Comparison of ENCODE assay signal across 1 cellular context in the genomic region with DNA sequence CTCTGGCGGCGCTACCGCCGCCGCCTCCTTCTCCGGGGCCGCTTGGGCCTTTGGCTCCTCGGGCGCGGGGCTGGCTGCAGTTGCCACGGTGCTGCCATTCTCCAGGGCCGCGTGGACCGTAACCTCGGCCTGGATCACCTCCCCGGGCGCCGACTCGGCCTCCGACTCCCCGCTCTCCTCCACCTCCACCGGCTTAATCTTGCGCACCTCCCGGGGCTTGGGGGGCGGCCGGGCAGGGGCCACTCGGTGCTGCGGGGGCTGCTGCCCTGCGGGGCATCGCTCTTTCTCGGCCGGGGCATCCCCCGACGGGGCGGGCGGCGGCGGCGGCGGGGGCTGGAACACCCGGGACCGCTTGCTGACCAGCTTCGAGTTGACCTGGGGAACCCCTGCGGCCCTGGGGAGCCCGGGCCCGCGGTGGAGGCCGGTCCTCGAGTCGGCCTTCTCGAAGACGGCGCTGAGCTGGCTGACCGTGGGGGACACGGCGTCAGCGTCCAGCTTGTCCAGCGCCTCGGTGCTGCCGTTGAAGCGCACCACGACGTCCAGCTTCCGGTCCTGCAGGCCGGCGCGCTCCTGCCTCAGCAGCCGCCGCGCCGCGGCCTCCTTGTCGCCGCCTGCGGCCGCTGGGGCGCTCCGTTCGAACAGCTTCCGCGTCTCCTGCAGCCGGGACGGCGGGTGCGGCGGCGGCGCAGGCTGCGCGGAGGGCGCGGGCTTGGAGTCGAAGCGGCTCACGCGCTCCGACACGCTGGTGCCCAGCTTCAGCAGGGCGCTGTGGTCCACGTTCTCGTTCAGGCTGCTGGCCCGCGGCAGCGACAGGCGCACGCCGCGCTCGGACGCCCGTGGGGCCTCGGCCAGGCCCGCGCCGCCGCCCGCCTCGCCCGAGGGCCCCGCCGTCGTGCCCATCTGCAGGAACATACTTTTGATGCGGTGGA.
TF ChIP-seq lines count a peak whose summit lies in the region.

No MANE protein-coding gene starts in this region.

TF ChIP-seq in HepG2, 621 proteins besides CTCF, POLR2A, EP300 and RAD21 (continued from another document and continues in another):
- TF ChIP-seq ZNF460 (CRISPR knock-in tag; IDR thresholded peaks at IDR 0.05; ENCODE audit: borderline replicate concordance), result no peak
- TF ChIP-seq, protein P1, sequence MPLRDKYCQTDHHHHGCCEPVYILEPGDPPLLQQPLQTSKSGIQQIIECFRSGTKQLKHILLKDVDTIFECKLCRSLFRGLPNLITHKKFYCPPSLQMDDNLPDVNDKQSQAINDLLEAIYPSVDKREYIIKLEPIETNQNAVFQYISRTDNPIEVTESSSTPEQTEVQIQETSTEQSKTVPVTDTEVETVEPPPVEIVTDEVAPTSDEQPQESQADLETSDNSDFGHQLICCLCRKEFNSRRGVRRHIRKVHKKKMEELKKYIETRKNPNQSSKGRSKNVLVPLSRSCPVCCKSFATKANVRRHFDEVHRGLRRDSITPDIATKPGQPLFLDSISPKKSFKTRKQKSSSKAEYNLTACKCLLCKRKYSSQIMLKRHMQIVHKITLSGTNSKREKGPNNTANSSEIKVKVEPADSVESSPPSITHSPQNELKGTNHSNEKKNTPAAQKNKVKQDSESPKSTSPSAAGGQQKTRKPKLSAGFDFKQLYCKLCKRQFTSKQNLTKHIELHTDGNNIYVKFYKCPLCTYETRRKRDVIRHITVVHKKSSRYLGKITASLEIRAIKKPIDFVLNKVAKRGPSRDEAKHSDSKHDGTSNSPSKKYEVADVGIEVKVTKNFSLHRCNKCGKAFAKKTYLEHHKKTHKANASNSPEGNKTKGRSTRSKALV (CRISPR knock-in tag; IDR thresholded peaks at IDR 0.05), result peak; percentile 88; the same call in 1 of the 2 replicates
- 0 out of 2 replicates have a peak, but pooled peaks have one; percentile 42 for TF ChIP-seq ZKSCAN8 (CRISPR knock-in tag; IDR thresholded peaks at IDR 0.05; ENCODE audit: borderline replicate concordance)
- TF ChIP-seq SMARCC2 (IDR thresholded peaks at IDR 0.05), result no peak
- TF ChIP-seq, protein P2, sequence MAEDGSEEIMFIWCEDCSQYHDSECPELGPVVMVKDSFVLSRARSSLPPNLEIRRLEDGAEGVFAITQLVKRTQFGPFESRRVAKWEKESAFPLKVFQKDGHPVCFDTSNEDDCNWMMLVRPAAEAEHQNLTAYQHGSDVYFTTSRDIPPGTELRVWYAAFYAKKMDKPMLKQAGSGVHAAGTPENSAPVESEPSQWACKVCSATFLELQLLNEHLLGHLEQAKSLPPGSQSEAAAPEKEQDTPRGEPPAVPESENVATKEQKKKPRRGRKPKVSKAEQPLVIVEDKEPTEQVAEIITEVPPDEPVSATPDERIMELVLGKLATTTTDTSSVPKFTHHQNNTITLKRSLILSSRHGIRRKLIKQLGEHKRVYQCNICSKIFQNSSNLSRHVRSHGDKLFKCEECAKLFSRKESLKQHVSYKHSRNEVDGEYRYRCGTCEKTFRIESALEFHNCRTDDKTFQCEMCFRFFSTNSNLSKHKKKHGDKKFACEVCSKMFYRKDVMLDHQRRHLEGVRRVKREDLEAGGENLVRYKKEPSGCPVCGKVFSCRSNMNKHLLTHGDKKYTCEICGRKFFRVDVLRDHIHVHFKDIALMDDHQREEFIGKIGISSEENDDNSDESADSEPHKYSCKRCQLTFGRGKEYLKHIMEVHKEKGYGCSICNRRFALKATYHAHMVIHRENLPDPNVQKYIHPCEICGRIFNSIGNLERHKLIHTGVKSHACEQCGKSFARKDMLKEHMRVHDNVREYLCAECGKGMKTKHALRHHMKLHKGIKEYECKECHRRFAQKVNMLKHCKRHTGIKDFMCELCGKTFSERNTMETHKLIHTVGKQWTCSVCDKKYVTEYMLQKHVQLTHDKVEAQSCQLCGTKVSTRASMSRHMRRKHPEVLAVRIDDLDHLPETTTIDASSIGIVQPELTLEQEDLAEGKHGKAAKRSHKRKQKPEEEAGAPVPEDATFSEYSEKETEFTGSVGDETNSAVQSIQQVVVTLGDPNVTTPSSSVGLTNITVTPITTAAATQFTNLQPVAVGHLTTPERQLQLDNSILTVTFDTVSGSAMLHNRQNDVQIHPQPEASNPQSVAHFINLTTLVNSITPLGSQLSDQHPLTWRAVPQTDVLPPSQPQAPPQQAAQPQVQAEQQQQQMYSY (CRISPR knock-in tag; IDR thresholded peaks at IDR 0.05), result no peak
- TF ChIP-seq, protein P3, sequence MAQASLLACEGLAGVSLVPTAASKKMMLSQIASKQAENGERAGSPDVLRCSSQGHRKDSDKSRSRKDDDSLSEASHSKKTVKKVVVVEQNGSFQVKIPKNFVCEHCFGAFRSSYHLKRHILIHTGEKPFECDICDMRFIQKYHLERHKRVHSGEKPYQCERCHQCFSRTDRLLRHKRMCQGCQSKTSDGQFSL (CRISPR knock-in tag; IDR thresholded peaks at IDR 0.05), result no peak
- TF ChIP-seq ZNF331 (CRISPR knock-in tag; IDR thresholded peaks at IDR 0.05), result no peak
- TF ChIP-seq ASH2L (IDR thresholded peaks at IDR 0.05; ENCODE audit: insufficient read length, low read depth, low read length), result no peak
- peak; percentile 5 for TF ChIP-seq TEAD3 (CRISPR knock-in tag; optimal IDR thresholded peaks at IDR 0.05; ENCODE audit: borderline replicate concordance)
- peak; percentile 78; the same call in 1 of the 2 replicates for TF ChIP-seq CHCHD3 (CRISPR knock-in tag; IDR thresholded peaks at IDR 0.05)
- TF ChIP-seq ZNF232 (CRISPR knock-in tag; IDR thresholded peaks at IDR 0.05; ENCODE audit: borderline replicate concordance), result no peak
- TF ChIP-seq ZNF841 (CRISPR knock-in tag; IDR thresholded peaks at IDR 0.05; ENCODE audit: borderline replicate concordance), result peak; percentile 71; the same call in 1 of the 2 replicates
- TF ChIP-seq ATF7 (IDR thresholded peaks at IDR 0.05), result no peak
- no peak for TF ChIP-seq ATF7 (CRISPR knock-in tag; IDR thresholded peaks at IDR 0.05)
- TF ChIP-seq NFKBIZ (CRISPR knock-in tag; IDR thresholded peaks at IDR 0.05), result no peak
- TF ChIP-seq NBN (conservative IDR thresholded peaks at IDR 0.05), result no peak
- TF ChIP-seq ZNF510 (CRISPR knock-in tag; IDR thresholded peaks at IDR 0.05; ENCODE audit: low read depth), result no peak
- TF ChIP-seq ZNF879 (CRISPR knock-in tag; IDR thresholded peaks at IDR 0.05), result 0 out of 2 replicates have a peak, but pooled peaks have one; percentile 13
- peak; percentile 51 for TF ChIP-seq PHF8 (CRISPR knock-in tag; IDR thresholded peaks at IDR 0.05)
- no peak for TF ChIP-seq KAT8 (CRISPR knock-in tag; IDR thresholded peaks at IDR 0.05)
- TF ChIP-seq XBP1 (CRISPR knock-in tag; IDR thresholded peaks at IDR 0.05), result no peak
- TF ChIP-seq, protein P4, sequence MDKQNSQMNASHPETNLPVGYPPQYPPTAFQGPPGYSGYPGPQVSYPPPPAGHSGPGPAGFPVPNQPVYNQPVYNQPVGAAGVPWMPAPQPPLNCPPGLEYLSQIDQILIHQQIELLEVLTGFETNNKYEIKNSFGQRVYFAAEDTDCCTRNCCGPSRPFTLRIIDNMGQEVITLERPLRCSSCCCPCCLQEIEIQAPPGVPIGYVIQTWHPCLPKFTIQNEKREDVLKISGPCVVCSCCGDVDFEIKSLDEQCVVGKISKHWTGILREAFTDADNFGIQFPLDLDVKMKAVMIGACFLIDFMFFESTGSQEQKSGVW (CRISPR knock-in tag; IDR thresholded peaks at IDR 0.05; ENCODE audit: borderline replicate concordance), result no peak
- no peak for TF ChIP-seq ZNF30 (CRISPR knock-in tag; IDR thresholded peaks at IDR 0.05)
- TF ChIP-seq, protein P5, sequence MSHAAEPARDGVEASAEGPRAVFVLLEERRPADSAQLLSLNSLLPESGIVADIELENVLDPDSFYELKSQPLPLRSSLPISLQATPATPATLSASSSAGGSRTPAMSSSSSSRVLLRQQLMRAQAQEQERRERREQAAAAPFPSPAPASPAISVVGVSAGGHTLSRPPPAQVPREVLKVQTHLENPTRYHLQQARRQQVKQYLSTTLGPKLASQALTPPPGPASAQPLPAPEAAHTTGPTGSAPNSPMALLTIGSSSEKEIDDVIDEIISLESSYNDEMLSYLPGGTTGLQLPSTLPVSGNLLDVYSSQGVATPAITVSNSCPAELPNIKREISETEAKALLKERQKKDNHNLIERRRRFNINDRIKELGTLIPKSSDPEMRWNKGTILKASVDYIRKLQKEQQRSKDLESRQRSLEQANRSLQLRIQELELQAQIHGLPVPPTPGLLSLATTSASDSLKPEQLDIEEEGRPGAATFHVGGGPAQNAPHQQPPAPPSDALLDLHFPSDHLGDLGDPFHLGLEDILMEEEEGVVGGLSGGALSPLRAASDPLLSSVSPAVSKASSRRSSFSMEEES (CRISPR knock-in tag; IDR thresholded peaks at IDR 0.05), result no peak
- TF ChIP-seq RFX5 (IDR thresholded peaks at IDR 0.05; ENCODE audit: low read depth, low read length), result no peak
- no peak for TF ChIP-seq CREM (IDR thresholded peaks at IDR 0.05)
- TF ChIP-seq CREM (CRISPR knock-in tag; IDR thresholded peaks at IDR 0.05), result no peak
- TF ChIP-seq PTBP1 (IDR thresholded peaks at IDR 0.05; ENCODE audit: low read depth, low read length, poor library complexity, severe bottlenecking), result no peak
- no peak for TF ChIP-seq ZFP36L2 (CRISPR knock-in tag; IDR thresholded peaks at IDR 0.05)
- peak; percentile 78 for TF ChIP-seq RNF2 (conservative IDR thresholded peaks at IDR 0.05; ENCODE audit: low read depth)
- TF ChIP-seq ZNF678 (CRISPR knock-in tag; IDR thresholded peaks at IDR 0.05), result no peak
- TF ChIP-seq MAF1 (CRISPR knock-in tag; IDR thresholded peaks at IDR 0.05; ENCODE audit: borderline replicate concordance), result no peak
- TF ChIP-seq ZNF598 (CRISPR knock-in tag; IDR thresholded peaks at IDR 0.05; ENCODE audit: borderline replicate concordance), result no peak
- TF ChIP-seq GATAD2A (CRISPR knock-in tag; IDR thresholded peaks at IDR 0.05), result no peak
- no peak for TF ChIP-seq MZF1 (CRISPR knock-in tag; IDR thresholded peaks at IDR 0.05; ENCODE audit: borderline replicate concordance)
- no peak for TF ChIP-seq MLLT10 (CRISPR knock-in tag; IDR thresholded peaks at IDR 0.05)
- no peak for TF ChIP-seq ZNF703 (CRISPR knock-in tag; IDR thresholded peaks at IDR 0.05; ENCODE audit: borderline replicate concordance)
- TF ChIP-seq, protein P6, sequence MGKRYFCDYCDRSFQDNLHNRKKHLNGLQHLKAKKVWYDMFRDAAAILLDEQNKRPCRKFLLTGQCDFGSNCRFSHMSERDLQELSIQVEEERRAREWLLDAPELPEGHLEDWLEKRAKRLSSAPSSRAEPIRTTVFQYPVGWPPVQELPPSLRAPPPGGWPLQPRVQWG (CRISPR knock-in tag; IDR thresholded peaks at IDR 0.05; ENCODE audit: borderline replicate concordance, low read depth), result no peak
- TF ChIP-seq ZNF10 (CRISPR knock-in tag; IDR thresholded peaks at IDR 0.05; ENCODE audit: borderline replicate concordance, low read depth), result no peak
- no peak for TF ChIP-seq SNAI1 (CRISPR knock-in tag; IDR thresholded peaks at IDR 0.05; ENCODE audit: borderline replicate concordance)
- peak; percentile 46; the same call in 1 of the 2 replicates for TF ChIP-seq ZNF274 (CRISPR knock-in tag; IDR thresholded peaks at IDR 0.05)
- TF ChIP-seq, protein P7, sequence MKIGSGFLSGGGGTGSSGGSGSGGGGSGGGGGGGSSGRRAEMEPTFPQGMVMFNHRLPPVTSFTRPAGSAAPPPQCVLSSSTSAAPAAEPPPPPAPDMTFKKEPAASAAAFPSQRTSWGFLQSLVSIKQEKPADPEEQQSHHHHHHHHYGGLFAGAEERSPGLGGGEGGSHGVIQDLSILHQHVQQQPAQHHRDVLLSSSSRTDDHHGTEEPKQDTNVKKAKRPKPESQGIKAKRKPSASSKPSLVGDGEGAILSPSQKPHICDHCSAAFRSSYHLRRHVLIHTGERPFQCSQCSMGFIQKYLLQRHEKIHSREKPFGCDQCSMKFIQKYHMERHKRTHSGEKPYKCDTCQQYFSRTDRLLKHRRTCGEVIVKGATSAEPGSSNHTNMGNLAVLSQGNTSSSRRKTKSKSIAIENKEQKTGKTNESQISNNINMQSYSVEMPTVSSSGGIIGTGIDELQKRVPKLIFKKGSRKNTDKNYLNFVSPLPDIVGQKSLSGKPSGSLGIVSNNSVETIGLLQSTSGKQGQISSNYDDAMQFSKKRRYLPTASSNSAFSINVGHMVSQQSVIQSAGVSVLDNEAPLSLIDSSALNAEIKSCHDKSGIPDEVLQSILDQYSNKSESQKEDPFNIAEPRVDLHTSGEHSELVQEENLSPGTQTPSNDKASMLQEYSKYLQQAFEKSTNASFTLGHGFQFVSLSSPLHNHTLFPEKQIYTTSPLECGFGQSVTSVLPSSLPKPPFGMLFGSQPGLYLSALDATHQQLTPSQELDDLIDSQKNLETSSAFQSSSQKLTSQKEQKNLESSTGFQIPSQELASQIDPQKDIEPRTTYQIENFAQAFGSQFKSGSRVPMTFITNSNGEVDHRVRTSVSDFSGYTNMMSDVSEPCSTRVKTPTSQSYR (CRISPR knock-in tag; IDR thresholded peaks at IDR 0.05; ENCODE audit: borderline replicate concordance), result no peak
- TF ChIP-seq ZNF724P (CRISPR knock-in tag; IDR thresholded peaks at IDR 0.05; ENCODE audit: borderline replicate concordance), result peak; percentile 36; the same call in 1 of the 2 replicates
- TF ChIP-seq, protein P8, sequence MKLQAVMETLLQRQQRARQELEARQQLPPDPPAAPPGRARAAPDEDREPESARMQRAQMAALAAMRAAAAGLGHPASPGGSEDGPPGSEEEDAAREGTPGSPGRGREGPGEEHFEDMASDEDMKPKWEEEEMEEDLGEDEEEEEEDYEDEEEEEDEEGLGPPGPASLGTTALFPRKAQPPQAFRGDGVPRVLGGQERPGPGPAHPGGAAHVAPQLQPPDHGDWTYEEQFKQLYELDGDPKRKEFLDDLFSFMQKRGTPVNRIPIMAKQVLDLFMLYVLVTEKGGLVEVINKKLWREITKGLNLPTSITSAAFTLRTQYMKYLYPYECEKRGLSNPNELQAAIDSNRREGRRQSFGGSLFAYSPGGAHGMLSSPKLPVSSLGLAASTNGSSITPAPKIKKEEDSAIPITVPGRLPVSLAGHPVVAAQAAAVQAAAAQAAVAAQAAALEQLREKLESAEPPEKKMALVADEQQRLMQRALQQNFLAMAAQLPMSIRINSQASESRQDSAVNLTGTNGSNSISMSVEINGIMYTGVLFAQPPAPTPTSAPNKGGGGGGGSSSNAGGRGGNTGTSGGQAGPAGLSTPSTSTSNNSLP (IDR thresholded peaks at IDR 0.05; ENCODE audit: low read depth, low read length), result no peak
- TF ChIP-seq ZSCAN29 (CRISPR knock-in tag; conservative IDR thresholded peaks at IDR 0.05), result no peak
- TF ChIP-seq, protein P9, sequence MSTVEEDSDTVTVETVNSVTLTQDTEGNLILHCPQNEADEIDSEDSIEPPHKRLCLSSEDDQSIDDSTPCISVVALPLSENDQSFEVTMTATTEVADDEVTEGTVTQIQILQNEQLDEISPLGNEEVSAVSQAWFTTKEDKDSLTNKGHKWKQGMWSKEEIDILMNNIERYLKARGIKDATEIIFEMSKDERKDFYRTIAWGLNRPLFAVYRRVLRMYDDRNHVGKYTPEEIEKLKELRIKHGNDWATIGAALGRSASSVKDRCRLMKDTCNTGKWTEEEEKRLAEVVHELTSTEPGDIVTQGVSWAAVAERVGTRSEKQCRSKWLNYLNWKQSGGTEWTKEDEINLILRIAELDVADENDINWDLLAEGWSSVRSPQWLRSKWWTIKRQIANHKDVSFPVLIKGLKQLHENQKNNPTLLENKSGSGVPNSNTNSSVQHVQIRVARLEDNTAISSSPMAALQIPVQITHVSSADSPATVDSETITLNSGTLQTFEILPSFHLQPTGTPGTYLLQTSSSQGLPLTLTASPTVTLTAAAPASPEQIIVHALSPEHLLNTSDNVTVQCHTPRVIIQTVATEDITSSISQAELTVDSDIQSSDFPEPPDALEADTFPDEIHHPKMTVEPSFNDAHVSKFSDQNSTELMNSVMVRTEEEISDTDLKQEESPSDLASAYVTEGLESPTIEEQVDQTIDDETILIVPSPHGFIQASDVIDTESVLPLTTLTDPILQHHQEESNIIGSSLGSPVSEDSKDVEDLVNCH (CRISPR knock-in tag; IDR thresholded peaks at IDR 0.05), result no peak
- no peak for TF ChIP-seq ZBTB7B (CRISPR knock-in tag; IDR thresholded peaks at IDR 0.05)
- TF ChIP-seq MEF2D (CRISPR knock-in tag; IDR thresholded peaks at IDR 0.05), result no peak
- no peak for TF ChIP-seq ZNF101 (CRISPR knock-in tag; IDR thresholded peaks at IDR 0.05; ENCODE audit: borderline replicate concordance, low read depth)
- no peak for TF ChIP-seq NCOR1 (IDR thresholded peaks at IDR 0.05; ENCODE audit: borderline replicate concordance, low read length)
